1 cellular context compared by ENCODE assay signal in the genomic region with DNA sequence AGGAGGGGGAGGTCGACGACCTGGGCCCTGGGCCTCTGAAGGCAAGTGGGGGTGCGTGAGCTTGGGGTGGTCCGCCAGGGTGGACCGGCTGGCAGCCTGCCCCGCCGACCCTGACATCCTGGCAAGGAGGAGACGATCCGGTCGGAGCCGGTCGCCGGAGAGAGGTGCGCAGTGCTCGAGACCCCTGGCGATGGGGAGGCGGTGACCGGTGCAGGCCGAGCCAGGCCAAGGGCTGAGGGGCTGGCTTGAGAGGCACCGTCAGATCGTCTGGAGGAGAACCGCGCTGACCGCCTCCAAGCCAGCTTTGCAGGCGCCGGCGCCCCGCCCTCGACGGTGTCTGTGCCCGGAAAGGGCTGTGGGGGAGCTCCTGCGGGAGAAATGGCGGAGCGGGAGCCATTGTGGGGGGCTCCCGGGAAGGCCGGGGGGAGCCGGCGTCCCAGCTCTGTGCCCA.
TF ChIP-seq lines count a peak whose summit lies in the region.

No MANE protein-coding gene starts in this region.

TF ChIP-seq in IMR-90, 13 proteins besides CTCF, POLR2A, EP300 and RAD21 (continued from another document):
- no peak for TF ChIP-seq CHD1 (IDR thresholded peaks at IDR 0.05; ENCODE audit: low read depth, low read length)
- TF ChIP-seq SMC3 (IDR thresholded peaks at IDR 0.05; ENCODE audit: low read depth, low read length), result no peak
- TF ChIP-seq MXI1 (IDR thresholded peaks at IDR 0.05; ENCODE audit: borderline replicate concordance, low read depth, low read length), result no peak
- TF ChIP-seq NFE2L2 (IDR thresholded peaks at IDR 0.05; ENCODE audit: low read depth, low read length), result no peak
- no peak for TF ChIP-seq FOS (IDR thresholded peaks at IDR 0.05; ENCODE audit: low read depth, low read length)
- TF ChIP-seq ELK1 (IDR thresholded peaks at IDR 0.05; ENCODE audit: borderline replicate concordance, low read depth, low read length), result no peak
- TF ChIP-seq MAZ (IDR thresholded peaks at IDR 0.05; ENCODE audit: borderline replicate concordance, low read depth, low read length), result no peak
- no peak for TF ChIP-seq CEBPB (IDR thresholded peaks at IDR 0.05; ENCODE audit: low read depth, low read length)
- TF ChIP-seq RCOR1 (IDR thresholded peaks at IDR 0.05; ENCODE audit: insufficient replicate concordance, low read length), result no peak
TF ChIP-seq in IMR-90: peak in this region for 0.
